Comparison of ENCODE assay signal across 16 cellular contexts in the genomic region with DNA sequence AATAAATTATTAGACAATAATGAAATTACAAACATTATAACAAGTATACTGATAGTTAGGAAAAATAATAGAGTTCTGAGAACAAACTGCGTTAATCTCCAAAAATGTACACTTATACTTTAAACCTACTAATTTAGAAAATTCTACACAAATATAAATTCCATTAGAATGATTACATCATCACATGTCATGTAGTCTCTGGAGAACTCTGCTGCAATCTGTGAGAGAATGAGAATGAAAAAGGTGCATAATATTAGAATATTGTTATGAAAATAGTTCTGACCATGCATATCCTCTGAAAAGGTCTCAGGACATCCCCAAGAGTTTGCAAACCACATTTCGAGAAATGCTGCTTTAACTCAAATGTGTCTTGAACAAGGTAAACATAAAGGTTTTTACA. TPM values are rescaled to one million over a fixed set of nuclear protein-coding genes. Genes with fewer than 3 reads are reported as not detected.
DNase-seq lines count a peak whose midpoint lies in the region; ATAC-seq, FAIRE-seq and TF ChIP-seq lines count a peak whose summit lies in the region.
"Had no signal": no experiment of that assay in that cellular context is flagged by ENCODE, and none has a peak within 500 bp of the region (broad histone marks: within the 10 kb centered on the region; RNA-seq: fewer than 3 reads in every experiment).

No MANE protein-coding gene starts in this region.

- H3K27ac ChIP-seq in left ventricle myocardium inferior (replicated peaks) (peak overlapping the region; percentile 97), GM12878 (ENCODE audit: control insufficient read depth, insufficient read depth) (no peak overlapping the region), muscle layer of colon (ENCODE audit: low read depth, low read length) (peak overlapping the region; percentile 51)
- H3K27ac ChIP-seq: BLaER1 had no signal

- ATAC-seq in left cardiac atrium (no peak), GM12878 (no peak), GM18517 (IDR thresholded peaks at IDR 0.05; ENCODE audit: unreplicated experiment) (no peak)
- ATAC-seq: K562 had no signal

- no peak overlapping the region for H3K4me2 ChIP-seq in GM12878 (ENCODE audit: control insufficient read depth, insufficient read depth)
- H3K4me2 ChIP-seq: BLaER1 had no signal

- intact Hi-C loops in left ventricle myocardium inferior (cut with micrococcal nuclease): no loop called here
- intact Hi-C loops in left cardiac atrium (cut with DNase I): no loop called here
- intact Hi-C loops in GM12878 (cut with micrococcal nuclease; ENCODE audit: unreplicated experiment): no loop called here

- H2AFZ ChIP-seq in GM12878 (ENCODE audit: control insufficient read depth, low read depth, low read length): no peak overlapping the region

- H3K9ac ChIP-seq in GM12878 (ENCODE audit: control insufficient read depth, insufficient read depth, low read length) (no peak overlapping the region), muscle layer of colon (ENCODE audit: low read length) (no peak overlapping the region)
- H3K9ac ChIP-seq: BLaER1 had no signal

- CTCF ChIA-PET in GM12878 (lab: Yijun Ruan, JAX): no interaction called here

- H3K36me3 ChIP-seq in left ventricle myocardium inferior (no peaks in the 10 kb centered on the region), GM12878 (ENCODE audit: control insufficient read depth in 2 of 2, insufficient read depth in 2 of 2, low read length in 1 of 2) (no peaks in the 10 kb centered on the region), muscle layer of colon (ENCODE audit: insufficient read depth, low read length) (no peaks in the 10 kb centered on the region)
- H3K36me3 ChIP-seq: BLaER1 had no signal

- 0% methylated on average over 2 of the region's 2 CpGs for WGBS in GM12878 (ENCODE audit: insufficient coverage, insufficient replicate concordance, low lambda C conversion rate, missing lambda C conversion rate)

- RAD21 ChIA-PET in GM12878 (lab: Charles Lee; ENCODE audit: unreplicated experiment): no interaction called here

- in situ Hi-C loops in GM12878 (cut with MboI): no loop called here

- no peaks in the 10 kb centered on the region for H3K79me2 ChIP-seq in GM12878 (ENCODE audit: control insufficient read depth, insufficient read depth, low read length)

- no peak for FAIRE-seq in GM12878 (lab: Jason Lieb, UNC)
- FAIRE-seq: HTR-8/SVneo, K562 had no signal

- no peak for TF ChIP-seq CTCF in left ventricle myocardium inferior (IDR thresholded peaks at IDR 0.05; ENCODE audit: borderline replicate concordance)
- TF ChIP-seq CTCF in GM12878 (IDR thresholded peaks at IDR 0.05 in 2 of 3, conservative IDR thresholded peaks at IDR 0.05 in 1 of 3; ENCODE audit: control insufficient read depth in 2 of 3, extremely low read depth in 1 of 3, insufficient read depth in 1 of 3, low read depth in 3 of 3, low read length in 3 of 3): no peak

- peaks cover 90% of the 10 kb centered on the region for H3K4me1 ChIP-seq in left ventricle myocardium inferior
- no peaks in the 10 kb centered on the region for H3K4me1 ChIP-seq in GM12878 (ENCODE audit: control insufficient read depth, insufficient read depth, low read length)
- H3K4me1 ChIP-seq in muscle layer of colon (ENCODE audit: insufficient read depth, low read length): peaks cover 49% of the 10 kb centered on the region
- H3K4me1 ChIP-seq: BLaER1 had no signal

- SMC1A ChIA-PET in GM12878 (lab: Charles Lee; ENCODE audit: uncharacterized antibody, unreplicated experiment): interaction anchor here (1.0 to 2.1 kb wide), 2 partner anchors 26 to 234 kb away, joined by 3 to 19 read pairs; no protein-coding TSS in a partner anchor

- POLR2A ChIA-PET in GM12878 (lab: Charles Lee): no interaction called here

- no peak for TF ChIP-seq EP300 in GM12878 (IDR thresholded peaks at IDR 0.05; ENCODE audit: borderline replicate concordance in 1 of 2, control insufficient read depth in 1 of 2, low read depth in 2 of 2, low read length in 2 of 2)

- no TSS peak for BruUV-seq in GM12878 (replicated peaks; lab: Mats Ljungman, UMichigan)

- H3K27me3 ChIP-seq in left ventricle myocardium inferior (ENCODE audit: low read depth) (no peaks in the 10 kb centered on the region), GM12878 (replicated peaks in 1 of 2; ENCODE audit: control insufficient read depth in 2 of 2, insufficient read depth in 2 of 2, low read length in 1 of 2) (no peaks in the 10 kb centered on the region), muscle layer of colon (ENCODE audit: control insufficient read depth in 1 of 2, insufficient read depth in 2 of 2, low read length in 2 of 2) (no peaks in the 10 kb centered on the region)
- H3K27me3 ChIP-seq: BLaER1 had no signal

- no peak for DNase-seq in left ventricle myocardium inferior
- no peak for DNase-seq in left cardiac atrium
- DNase-seq in GM12878 (ENCODE audit: low read depth, low spot score): no peak
- DNase-seq in SKM-1 treated with dmso at 0.1 percent for 144 hours (lab: John Stamatoyannopoulos, UW; ENCODE audit: unreplicated experiment): no peak
- no peak for DNase-seq in cerebellar cortex (ENCODE audit: low spot score)
- DNase-seq: 8988T, AML-193, DMS53, GF-D8, GOT3, H9 had no signal

- no peak for TF ChIP-seq RAD21 in GM12878 (IDR thresholded peaks at IDR 0.05; ENCODE audit: insufficient read depth, low read depth, low read length)

- no peaks in the 10 kb centered on the region for H4K20me1 ChIP-seq in GM12878 (ENCODE audit: control insufficient read depth, insufficient read depth)
- H4K20me1 ChIP-seq: BLaER1 had no signal

- H3K9me3 ChIP-seq in left ventricle myocardium inferior (replicated peaks): no peaks in the 10 kb centered on the region
- no peaks in the 10 kb centered on the region for H3K9me3 ChIP-seq in GM12878 (replicated peaks; ENCODE audit: control insufficient read depth, insufficient read depth, low read length)
- no peaks in the 10 kb centered on the region for H3K9me3 ChIP-seq in muscle layer of colon (ENCODE audit: low read length)
- H3K9me3 ChIP-seq: BLaER1 had no signal

- no peak for TF ChIP-seq POLR2A in GM12878 (IDR thresholded peaks at IDR 0.05; ENCODE audit: low read depth, low read length)

- H3K4me3 ChIP-seq in left ventricle myocardium inferior (no peak overlapping the region), GM12878 (no peak overlapping the region), muscle layer of colon (ENCODE audit: low read depth in 1 of 2, low read length in 2 of 2) (no peak overlapping the region)
- H3K4me3 ChIP-seq: BLaER1, K562 had no signal

TF ChIP-seq in GM12878, 131 proteins besides CTCF, POLR2A, EP300 and RAD21:
- TF ChIP-seq ATF7 (IDR thresholded peaks at IDR 0.05; ENCODE audit: low read depth): peak; percentile 51; the same call in 1 of the 2 replicates
- TF ChIP-seq STAT3 (IDR thresholded peaks at IDR 0.05; ENCODE audit: low read depth, low read length): no peak
- no peak for TF ChIP-seq ETV6 (conservative IDR thresholded peaks at IDR 0.05 in 1 of 2, IDR thresholded peaks at IDR 0.05 in 1 of 2; ENCODE audit: borderline replicate concordance in 1 of 2, low read depth in 1 of 2)
- no peak for TF ChIP-seq HCFC1 (IDR thresholded peaks at IDR 0.05; ENCODE audit: low read length)
- no peak for TF ChIP-seq IRF4 (IDR thresholded peaks at IDR 0.05; ENCODE audit: low read depth, low read length)
- TF ChIP-seq TBL1XR1 (IDR thresholded peaks at IDR 0.05; ENCODE audit: low read depth, low read length): no peak
- no peak for TF ChIP-seq PKNOX1 (IDR thresholded peaks at IDR 0.05)
- no peak for TF ChIP-seq NR2F1 (conservative IDR thresholded peaks at IDR 0.05)
TF ChIP-seq in GM12878: peak in this region for 1.

RNA-seq across cellular contexts. Expression of gene GUCY1A1, which starts 11.4 kb away (rescaled TPM):
- 43.0 TPM for total RNA-seq in left ventricle myocardium inferior
- 10 to 100 TPM; 34.2 to 53.5 TPM for total RNA-seq in left cardiac atrium
- 36.6 and 36.9 TPM in 2 replicates for total RNA-seq in GM12878 (2013; cell fraction: nucleolus; rRNA removed)
- total RNA-seq in GM12878 (2014; rRNA removed): 0.51 and 0.76 TPM in 2 replicates
- 0.74 and 0.98 TPM in 2 replicates for total RNA-seq in GM12878 (2014; rRNA removed; fragmentation: Illumina TruSeq; extraction: Trizol)
- total RNA-seq in GM12878 (2021): 0.46 and 0.48 TPM in 2 replicates
- polyA plus RNA-seq in GM12878 (2011; ENCODE audit: low read depth): 0.13 TPM
- polyA plus RNA-seq in GM12878 (2011; rRNA removed): 22.6 and 24.3 TPM in 2 replicates
- 15.3 and 16.9 TPM in 2 replicates for polyA plus RNA-seq in GM12878 (2011; cell fraction: cytosol; rRNA removed)
- polyA plus RNA-seq in GM12878 (2011; cell fraction: nucleus; rRNA removed): 15.6 and 16.6 TPM in 2 replicates
- polyA plus RNA-seq in GM12878 (2012): 0.20 and 0.38 TPM in 2 replicates
- polyA plus RNA-seq in GM12878 (2014; fragmentation: Illumina TruSeq; extraction: Trizol): 0.54 and 0.87 TPM in 2 replicates
- 1 to 10 TPM in 1 of 2 experiments, under 1 TPM in 1; 0.57 to 1.1 TPM for polyA plus RNA-seq in GM12878 (2014; fragmentation: Nextera tagmentation; extraction: Ambion mirVana)
- polyA plus RNA-seq in GM12878 (2014; rRNA removed): 0.50 and 0.60 TPM in 2 replicates
- 1 to 10 TPM in 1 of 2 experiments, under 1 TPM in 1; 0.44 to 1.0 TPM for polyA plus RNA-seq in GM12878 (2016; fragmentation: Nextera tagmentation; extraction: Ambion mirVana)
- polyA minus RNA-seq in GM12878 (2011; rRNA and poly(A)+ RNA removed): 49.1 and 54.0 TPM in 2 replicates
- polyA minus RNA-seq in GM12878 (2011; cell fraction: cytosol; rRNA and poly(A)+ RNA removed): 10.7 and 12.0 TPM in 2 replicates
- polyA minus RNA-seq in GM12878 (2011; cell fraction: nucleus; rRNA and poly(A)+ RNA removed): 16.9 and 20.4 TPM in 2 replicates
- total RNA-seq: H9, K562 had no signal
- polyA plus RNA-seq: K562 had no signal
